9 cellular contexts compared by ENCODE assay signal in genomic region chr2:108184421-108184820, GRCh38. TPM values are rescaled to one million over a fixed set of nuclear protein-coding genes. Genes with fewer than 3 reads are reported as not detected.
DNase-seq lines count a peak whose midpoint lies in the region; ATAC-seq and TF ChIP-seq lines count a peak whose summit lies in the region.
"Had no signal": no experiment of that assay in that cellular context is flagged by ENCODE, and none has a peak within 500 bp of the region (broad histone marks: within the 10 kb centered on the region; RNA-seq: fewer than 3 reads in every experiment).

No MANE protein-coding gene starts in this region.

- intact Hi-C loops in CD4-positive, alpha-beta memory T cell (cut with micrococcal nuclease): no loop called here

- no peaks in the 10 kb centered on the region for H3K36me3 Mint-ChIP-seq in CD4-positive, alpha-beta memory T cell
- no peaks in the 10 kb centered on the region for H3K36me3 Mint-ChIP-seq in activated CD8-positive, alpha-beta memory T cell treated with anti-CD3 and anti-CD28 coated beads, Interleukin-2, amount 10 ng/mL, durations not matched to agents 7 days and 5 days

- H3K27me3 ChIP-seq in CD4-positive, alpha-beta memory T cell (ENCODE audit: insufficient read depth, low read length): no peaks in the 10 kb centered on the region

- H3K36me3 ChIP-seq in CD4-positive, alpha-beta memory T cell (ENCODE audit: insufficient read depth, low read length): no peaks in the 10 kb centered on the region

- H3K4me3 ChIP-seq in epithelial cell of proximal tubule (ENCODE audit: low read depth, low read length): no peak overlapping the region
- no peak overlapping the region for H3K4me3 ChIP-seq in CD4-positive, alpha-beta memory T cell (ENCODE audit: low read length in 2 of 2)

- POLR2A ChIA-PET in CD4-positive, alpha-beta memory T cell (lab: Charles Lee; ENCODE audit: partially characterized antibody): no interaction called here

- no peak overlapping the region for H3K4me3 Mint-ChIP-seq in CD4-positive, alpha-beta memory T cell
- no peak overlapping the region for H3K4me3 Mint-ChIP-seq in activated CD8-positive, alpha-beta memory T cell treated with anti-CD3 and anti-CD28 coated beads, Interleukin-2, amount 10 ng/mL, durations not matched to agents 7 days and 5 days

- H3K9me3 Mint-ChIP-seq in CD4-positive, alpha-beta memory T cell: peaks cover 0 to 1% (median 0%) of the 10 kb centered on the region in 8 donors
- H3K9me3 Mint-ChIP-seq in activated CD8-positive, alpha-beta memory T cell treated with anti-CD3 and anti-CD28 coated beads, Interleukin-2, amount 10 ng/mL, durations not matched to agents 7 days and 5 days (ENCODE audit: low read depth): no peaks in the 10 kb centered on the region

- in situ Hi-C loops in ACHN (cut with HindIII; ENCODE audit: low pct_ligation_motif_present, low pct_unique_long_range_greater_than_20kb, low sequenced_read_pairs): no loop called here

- H3K27me3 Mint-ChIP-seq in CD4-positive, alpha-beta memory T cell: no peaks in the 10 kb centered on the region
- no peaks in the 10 kb centered on the region for H3K27me3 Mint-ChIP-seq in activated CD8-positive, alpha-beta memory T cell treated with anti-CD3 and anti-CD28 coated beads, Interleukin-2, amount 10 ng/mL, durations not matched to agents 7 days and 5 days

- DNase-seq in ACHN (peak; percentile 37), NCI-H1694 treated with DMSO at 0.1 percent for 48 hours (lab: John Stamatoyannopoulos, UW) (peak; percentile 56), epithelial cell of proximal tubule (ENCODE audit: low read depth) (peak; percentile 10), NCI-H774 (lab: John Stamatoyannopoulos, UW) (no peak)
- DNase-seq in CD4-positive, alpha-beta memory T cell: no peak
- no peak for DNase-seq in activated CD8-positive, alpha-beta memory T cell treated with anti-CD3 and anti-CD28 coated beads, Interleukin-2, amount 10 ng/mL, durations not matched to agents 7 days and 5 days
- DNase-seq in stimulated activated CD4-positive, alpha-beta T cell treated with anti-CD3 and anti-CD28 coated beads, Interleukin-4, amount 100 ng/mL, for 24 hours: no peak

- no peak overlapping the region for H3K27ac Mint-ChIP-seq in CD4-positive, alpha-beta memory T cell
- no peak overlapping the region for H3K27ac Mint-ChIP-seq in activated CD8-positive, alpha-beta memory T cell treated with anti-CD3 and anti-CD28 coated beads, Interleukin-2, amount 10 ng/mL, durations not matched to agents 7 days and 5 days

- ATAC-seq in GM18867 (IDR thresholded peaks at IDR 0.05; ENCODE audit: unreplicated experiment): peak; percentile 72
- no peak for ATAC-seq in activated CD8-positive, alpha-beta memory T cell treated with anti-CD3 and anti-CD28 coated beads, Interleukin-2, amount 10 ng/mL, durations not matched to agents 7 days and 5 days

- no peaks in the 10 kb centered on the region for H3K9me3 ChIP-seq in CD4-positive, alpha-beta memory T cell (ENCODE audit: control insufficient read depth in 1 of 2, low read length in 2 of 2)

- H3K4me1 Mint-ChIP-seq in CD4-positive, alpha-beta memory T cell: no peaks in the 10 kb centered on the region
- no peaks in the 10 kb centered on the region for H3K4me1 Mint-ChIP-seq in activated CD8-positive, alpha-beta memory T cell treated with anti-CD3 and anti-CD28 coated beads, Interleukin-2, amount 10 ng/mL, durations not matched to agents 7 days and 5 days

- no peaks in the 10 kb centered on the region for H3K4me1 ChIP-seq in CD4-positive, alpha-beta memory T cell (ENCODE audit: insufficient read depth, low read length)

- H3K27ac ChIP-seq in CD4-positive, alpha-beta memory T cell (ENCODE audit: low read depth, low read length): no peak overlapping the region

- CTCF ChIA-PET in CD4-positive, alpha-beta memory T cell (lab: Charles Lee; ENCODE audit: partially characterized antibody): no interaction called here
- CTCF ChIA-PET in activated CD8-positive, alpha-beta memory T cell treated with anti-CD3 and anti-CD28 coated beads, Interleukin-2, amount 10 ng/mL, durations not matched to agents 7 days and 5 days (lab: Charles Lee): interaction anchor here (0.5 to 2.5 kb wide), 4 partner anchors 9 to 601 kb away, joined by 3 to 8 read pairs (median 4); no protein-coding TSS in a partner anchor

- TF ChIP-seq CTCF in epithelial cell of proximal tubule (conservative IDR thresholded peaks at IDR 0.05; ENCODE audit: low read depth, low read length): peak; percentile 66

RNA-seq across cellular contexts. Expression of gene SULT1C3, which starts 55.3 kb away (rescaled TPM):
- total RNA-seq in epithelial cell of proximal tubule: not detected in 2 replicates
- total RNA-seq in CD4-positive, alpha-beta memory T cell: not detected
- not detected for polyA plus RNA-seq in CD4-positive, alpha-beta memory T cell
- not detected for total RNA-seq in activated CD8-positive, alpha-beta memory T cell treated with anti-CD3 and anti-CD28 coated beads, Interleukin-2, amount 10 ng/mL, durations not matched to agents 7 days and 5 days
- polyA plus RNA-seq: adipose tissue had no signal

Comparison
In these comparisons a context has a peak if more than half of its experiments do, and no peak if none do; other contexts are left out.
1. DNase-seq: peak in ACHN (single experiment), NCI-H1694 treated with DMSO at 0.1 percent for 48 hours (single experiment) and epithelial cell of proximal tubule (single experiment); none in CD4-positive, alpha-beta memory T cell (0 of 5), NCI-H774 (single experiment), activated CD8-positive, alpha-beta memory T cell treated with anti-CD3 and anti-CD28 coated beads, Interleukin-2, amount 10 ng/mL, durations not matched to agents 7 days and 5 days (single experiment) and stimulated activated CD4-positive, alpha-beta T cell treated with anti-CD3 and anti-CD28 coated beads, Interleukin-4, amount 100 ng/mL, for 24 hours (single experiment).